12 cellular contexts compared by ENCODE assay signal in genomic region chr1:9894115-9894514, GRCh38. TPM values are rescaled to one million over a fixed set of nuclear protein-coding genes. Genes with fewer than 3 reads are reported as not detected.
DNase-seq lines count a peak whose midpoint lies in the region; ATAC-seq, FAIRE-seq and TF ChIP-seq lines count a peak whose summit lies in the region.
"Had no signal": no experiment of that assay in that cellular context is flagged by ENCODE, and none has a peak within 500 bp of the region (broad histone marks: within the 10 kb centered on the region; RNA-seq: fewer than 3 reads in every experiment).

No MANE protein-coding gene starts in this region.

- TF ChIP-seq CTCF in AG04450 (IDR thresholded peaks at IDR 0.05; ENCODE audit: low read depth, low read length) (no peak), neural crest cell (conservative IDR thresholded peaks at IDR 0.05) (no peak)

- no peaks in the 10 kb centered on the region for H3K9me3 Mint-ChIP-seq in neural crest cell

- POLR2A ChIA-PET in AG04450 (lab: Yijun Ruan, JAX): no interaction called here

- no peak for DNase-seq in AG04450 (ENCODE audit: low read depth, low spot score)
- peak; percentile 29 for DNase-seq in LHCN-M2 (ENCODE audit: low read depth)
- peak; percentile 6 for DNase-seq in dedifferentiated amniotic fluid mesenchymal stem cell (ENCODE audit: extremely low spot score)
- DNase-seq in neural crest cell (ENCODE audit: low read depth, low spot score): no peak
- DNase-seq in GOT3 (lab: John Stamatoyannopoulos, UW): no peak
- DNase-seq in GM19239 (ENCODE audit: insufficient read length, low spot score): no peak
- DNase-seq in C1 segment of cervical spinal cord (lab: John Stamatoyannopoulos, UW): no peak
- DNase-seq: activated CD4-positive, alpha-beta T cell treated with anti-CD3 and anti-CD28 coated beads for 36 hours; NCI-H1436; NCI-H524; uterus had no signal

- no peaks in the 10 kb centered on the region for H3K9me3 ChIP-seq in AG04450 (ENCODE audit: control insufficient read depth, insufficient read depth, low read length)
- H3K9me3 ChIP-seq: uterus had no signal

- no peaks in the 10 kb centered on the region for H3K27me3 Mint-ChIP-seq in neural crest cell (ENCODE audit: low read depth)
- H3K27me3 Mint-ChIP-seq: activated CD4-positive, alpha-beta T cell treated with anti-CD3 and anti-CD28 coated beads for 36 hours had no signal

- H3K27ac Mint-ChIP-seq in neural crest cell (ENCODE audit: unreplicated experiment): peak overlapping the region; percentile 4
- H3K27ac Mint-ChIP-seq: activated CD4-positive, alpha-beta T cell treated with anti-CD3 and anti-CD28 coated beads for 36 hours had no signal

- CTCF ChIA-PET in AG04450 (lab: Charles Lee): interaction anchor here (0.6 to 0.8 kb wide), 2 partner anchors 20 to 316 kb away, joined by 3 read pairs; no protein-coding TSS in a partner anchor

- H3K27me3 ChIP-seq in AG04450 (ENCODE audit: control insufficient read depth, insufficient read depth, low read length): no peaks in the 10 kb centered on the region
- H3K27me3 ChIP-seq: uterus had no signal

- H3K27ac ChIP-seq in AG04450 (ENCODE audit: low read depth, low read length): peak overlapping the region; percentile 31

- H3K4me3 ChIP-seq in AG04450 (ENCODE audit: low read depth, low read length): no peak overlapping the region
- H3K4me3 ChIP-seq: uterus had no signal

- peaks cover 44% of the 10 kb centered on the region for H3K4me1 Mint-ChIP-seq in neural crest cell

- no peak for FAIRE-seq in GM19239 (lab: Jason Lieb, UNC)

- H3K4me3 Mint-ChIP-seq in neural crest cell: no peak overlapping the region
- H3K4me3 Mint-ChIP-seq: activated CD4-positive, alpha-beta T cell treated with anti-CD3 and anti-CD28 coated beads for 36 hours had no signal

- no peak for ATAC-seq in HG02588 (IDR thresholded peaks at IDR 0.05; ENCODE audit: unreplicated experiment)
- ATAC-seq: activated CD4-positive, alpha-beta T cell treated with anti-CD3 and anti-CD28 coated beads for 36 hours had no signal

- no peaks in the 10 kb centered on the region for H3K36me3 Mint-ChIP-seq in neural crest cell (ENCODE audit: low read depth)

RNA-seq across cellular contexts. Expression of gene CTNNBIP1, which starts 16.0 kb away (rescaled TPM):
- polyA plus RNA-seq in AG04450 (2011; rRNA removed): 28.3 and 33.6 TPM in 2 replicates
- polyA minus RNA-seq in AG04450 (2011; rRNA and poly(A)+ RNA removed): 31.2 and 32.1 TPM in 2 replicates
- 18.0 and 23.3 TPM in 2 replicates for total RNA-seq in LHCN-M2 (2014; rRNA removed)
- polyA plus RNA-seq in LHCN-M2 (2012): 10.7 TPM
- total RNA-seq in neural crest cell: 74.8 and 75.5 TPM in 2 replicates

RNA-seq across cellular contexts. Expression of gene LZIC, which starts 49.1 kb away (rescaled TPM):
- 21.6 and 29.7 TPM in 2 replicates for polyA plus RNA-seq in AG04450 (2011; rRNA removed)
- 10.2 and 18.0 TPM in 2 replicates for polyA minus RNA-seq in AG04450 (2011; rRNA and poly(A)+ RNA removed)
- total RNA-seq in LHCN-M2 (2014; rRNA removed) (32.8 and 36.8 TPM in 2 replicates), neural crest cell (35.3 and 39.6 TPM in 2 replicates)
- polyA plus RNA-seq in LHCN-M2 (2012): 19.6 TPM

RNA-seq across cellular contexts. Expression of gene NMNAT1, which starts 49.2 kb away (rescaled TPM):
- 15.8 and 16.4 TPM in 2 replicates for polyA plus RNA-seq in AG04450 (2011; rRNA removed)
- 13.7 and 18.1 TPM in 2 replicates for polyA minus RNA-seq in AG04450 (2011; rRNA and poly(A)+ RNA removed)
- total RNA-seq in LHCN-M2 (2014; rRNA removed): 9.0 and 11.0 TPM in 2 replicates
- 10.4 TPM for polyA plus RNA-seq in LHCN-M2 (2012)
- total RNA-seq in neural crest cell: 8.8 and 9.6 TPM in 2 replicates

Comparison
In these comparisons a context has a peak if more than half of its experiments do, and no peak if none do; other contexts are left out.
1. DNase-seq: peak in LHCN-M2 (single experiment) and dedifferentiated amniotic fluid mesenchymal stem cell (single experiment); none in AG04450 (single experiment), neural crest cell (single experiment), GOT3 (single experiment), GM19239 (single experiment) and C1 segment of cervical spinal cord (0 of 14).